ENCODE assay signal across 9 cellular contexts in genomic region chr6:139370707-139371345, GRCh38. TPM values are rescaled to one million over a fixed set of nuclear protein-coding genes. Genes with fewer than 3 reads are reported as not detected.
DNase-seq lines count a peak whose midpoint lies in the region; ATAC-seq, FAIRE-seq and TF ChIP-seq lines count a peak whose summit lies in the region.
"Had no signal": no experiment of that assay in that cellular context is flagged by ENCODE, and none has a peak within 500 bp of the region (broad histone marks: within the 10 kb centered on the region; RNA-seq: fewer than 3 reads in every experiment).

No MANE protein-coding gene starts in this region.

- intact Hi-C loops in lower lobe of right lung (cut with DNase I) (loop anchor here (10.0 kb wide), 2 partner anchors 164 to 384 kb away; no protein-coding TSS in a partner anchor), transverse colon (cut with DNase I; ENCODE audit: low total_unique reads) (loop anchor here (10.0 kb wide), 4 partner anchors 104 to 484 kb away; no protein-coding TSS in a partner anchor)

- CTCF ChIA-PET in activated naive CD4-positive, alpha-beta T cell treated with anti-CD3 and anti-CD28 coated beads, Interleukin-2, amount 10 ng/mL, durations not matched to agents 7 days and 5 days (lab: Charles Lee), result interaction anchor here (0.6 to 3.3 kb wide), 8 partner anchors 67 to 731 kb away, joined by 3 to 18 read pairs (median 3); no protein-coding TSS in a partner anchor

- in situ Hi-C loops in astrocyte of the spinal cord (cut with HindIII; ENCODE audit: low sequenced_read_pairs) (no loop called here), transverse colon (cut with MboI; ENCODE audit: low pct_ligation_motif_present in 1 of 4, low pct_unique_long_range_greater_than_20kb in 1 of 4, low sequenced_read_pairs in 3 of 4) (loop anchor here in 3 of 4 donors (10.0 to 25.0 kb wide), 6 partner anchors 134 to 559 kb away; no protein-coding TSS in a partner anchor)

- H3K36me3 Mint-ChIP-seq in activated naive CD4-positive, alpha-beta T cell treated with anti-CD3 and anti-CD28 coated beads, Interleukin-2, amount 10 ng/mL, durations not matched to agents 7 days and 5 days, result peaks cover 34% of the 10 kb centered on the region

- DNase-seq in activated naive CD4-positive, alpha-beta T cell treated with anti-CD3 and anti-CD28 coated beads, Interleukin-2, amount 10 ng/mL, durations not matched to agents 7 days and 5 days, result no peak
- no peak for DNase-seq in activated naive CD4-positive, alpha-beta T cell (lab: John Stamatoyannopoulos, UW)
- DNase-seq in astrocyte of the spinal cord (ENCODE audit: low read depth, low spot score) (no peak), lower lobe of right lung (no peak), transverse colon (no peak), DMS 273 (lab: John Stamatoyannopoulos, UW; ENCODE audit: unreplicated experiment) (no peak), urothelium cell line (ENCODE audit: low spot score) (no peak)

- H3K27ac ChIP-seq in lower lobe of right lung (peak overlapping the region; percentile 99), transverse colon (peak overlapping the region; percentile 92 to 99 (median 96))

- 66 to 71% methylated on average over 3 of the region's 3 CpGs for WGBS in transverse colon (ENCODE audit: low coverage in 1 of 2), 2 donors

- no peaks in the 10 kb centered on the region for H3K9me3 ChIP-seq in lower lobe of right lung
- no peaks in the 10 kb centered on the region for H3K9me3 ChIP-seq in transverse colon

- peaks cover 3% of the 10 kb centered on the region for H3K27me3 Mint-ChIP-seq in activated naive CD4-positive, alpha-beta T cell treated with anti-CD3 and anti-CD28 coated beads, Interleukin-2, amount 10 ng/mL, durations not matched to agents 7 days and 5 days

- no peak for FAIRE-seq in urothelium cell line (lab: Jason Lieb, UNC)
- FAIRE-seq: D721Med had no signal

- peaks cover 22% of the 10 kb centered on the region for H3K36me3 ChIP-seq in lower lobe of right lung
- peaks cover 0 to 10% (median 7%) of the 10 kb centered on the region in 4 donors for H3K36me3 ChIP-seq in transverse colon

- ATAC-seq in lower lobe of right lung (no peak), HG03432 (IDR thresholded peaks at IDR 0.05; ENCODE audit: unreplicated experiment) (no peak)

- peaks cover 36% of the 10 kb centered on the region for H3K4me1 ChIP-seq in lower lobe of right lung
- peaks cover 7 to 31% (median 23%) of the 10 kb centered on the region in 4 donors for H3K4me1 ChIP-seq in transverse colon

- H3K27me3 ChIP-seq in lower lobe of right lung (ENCODE audit: low read depth) (no peaks in the 10 kb centered on the region), transverse colon (no peaks in the 10 kb centered on the region)

- H3K4me1 Mint-ChIP-seq in activated naive CD4-positive, alpha-beta T cell treated with anti-CD3 and anti-CD28 coated beads, Interleukin-2, amount 10 ng/mL, durations not matched to agents 7 days and 5 days, result peaks cover 40% of the 10 kb centered on the region

- TF ChIP-seq CTCF in astrocyte of the spinal cord (IDR thresholded peaks at IDR 0.05; ENCODE audit: low read depth, low read length) (no peak), lower lobe of right lung (IDR thresholded peaks at IDR 0.05) (no peak), transverse colon (IDR thresholded peaks at IDR 0.05) (no peak)

- H3K4me3 Mint-ChIP-seq in activated naive CD4-positive, alpha-beta T cell treated with anti-CD3 and anti-CD28 coated beads, Interleukin-2, amount 10 ng/mL, durations not matched to agents 7 days and 5 days, result peak overlapping the region; percentile 47

- peak overlapping the region; percentile 46 for H3K27ac Mint-ChIP-seq in activated naive CD4-positive, alpha-beta T cell treated with anti-CD3 and anti-CD28 coated beads, Interleukin-2, amount 10 ng/mL, durations not matched to agents 7 days and 5 days

- H3K9me3 Mint-ChIP-seq in activated naive CD4-positive, alpha-beta T cell treated with anti-CD3 and anti-CD28 coated beads, Interleukin-2, amount 10 ng/mL, durations not matched to agents 7 days and 5 days, result no peaks in the 10 kb centered on the region

- no peak for TF ChIP-seq POLR2A in transverse colon (IDR thresholded peaks at IDR 0.05)

- TF ChIP-seq EP300 in transverse colon (IDR thresholded peaks at IDR 0.05; ENCODE audit: low read depth), result no peak

- H3K4me3 ChIP-seq in astrocyte of the spinal cord (ENCODE audit: low read depth, low read length) (peak overlapping the region; percentile 89), lower lobe of right lung (peak overlapping the region; percentile 93), transverse colon (peak overlapping the region in 2 of 4 donors; percentile 80 to 87)

RNA-seq across cellular contexts. Expression of gene CITED2, which starts 3.6 kb away (rescaled TPM):
- total RNA-seq in lower lobe of right lung (275 TPM), transverse colon (100 to 1,000 TPM in 2 of 4 donors, 10 to 100 TPM in 2; 66.6 to 116 (median 102) TPM)
